Comparison of ENCODE assay signal across 9 cellular contexts in genomic region chr1:226990133-226990716, GRCh38. TPM values are rescaled to one million over a fixed set of nuclear protein-coding genes. Genes with fewer than 3 reads are reported as not detected.
DNase-seq lines count a peak whose midpoint lies in the region; ATAC-seq and TF ChIP-seq lines count a peak whose summit lies in the region.
"Had no signal": no experiment of that assay in that cellular context is flagged by ENCODE, and none has a peak within 500 bp of the region (broad histone marks: within the 10 kb centered on the region; RNA-seq: fewer than 3 reads in every experiment).

No MANE protein-coding gene starts in this region.

- H3K4me3 ChIP-seq in coronary artery = no peak overlapping the region
- H3K4me3 ChIP-seq in rectal smooth muscle tissue (ENCODE audit: low read length) = no peak overlapping the region

- peak overlapping the region; percentile 6 to 76 for H3K27ac ChIP-seq in coronary artery
- peak overlapping the region; percentile 4 for H3K27ac ChIP-seq in rectal smooth muscle tissue (ENCODE audit: low read depth, low read length)

- H3K4me1 ChIP-seq in rectal smooth muscle tissue (ENCODE audit: control insufficient read depth, insufficient read depth, low read length) = peaks cover 18% of the 10 kb centered on the region

- intact Hi-C loops in sciatic nerve (cut with DNase I) = no loop called here

- no peaks in the 10 kb centered on the region for H3K27me3 ChIP-seq in rectal smooth muscle tissue (ENCODE audit: control insufficient read depth, insufficient read depth, low read length)

- peak; percentile 58 for DNase-seq in T-helper 2 cell treated with Interferon-gamma antibody and Interleukin-4, amounts not matched to agents 5 μg/mL and 100 μg/mL, for 36 hours (ENCODE audit: low spot score)
- DNase-seq in coronary artery (ENCODE audit: low spot score) (no peak), sciatic nerve (ENCODE audit: low spot score) (no peak), endothelial cell (ENCODE audit: low spot score) (no peak), WTC11 (ENCODE audit: low spot score) (no peak)

- ATAC-seq in GM21825 (IDR thresholded peaks at IDR 0.05; ENCODE audit: unreplicated experiment) = peak; percentile 77
- no peak for ATAC-seq in sciatic nerve
- no peak for ATAC-seq in GM18517 (IDR thresholded peaks at IDR 0.05; ENCODE audit: unreplicated experiment)
- no peak for ATAC-seq in WTC11

- TF ChIP-seq CTCF in coronary artery (IDR thresholded peaks at IDR 0.05) (no peak), endothelial cell (IDR thresholded peaks at IDR 0.05; ENCODE audit: unreplicated experiment) (no peak), WTC11 (IDR thresholded peaks at IDR 0.05) (no peak)

- CTCF ChIA-PET in WTC11 (lab: Charles Lee) = no interaction called here

- no peaks in the 10 kb centered on the region for H3K27me3 Mint-ChIP-seq in T-helper 2 cell treated with Interferon-gamma antibody and Interleukin-4, amounts not matched to agents 5 μg/mL and 100 μg/mL, for 36 hours (ENCODE audit: low read depth)
- H3K27me3 Mint-ChIP-seq in endothelial cell (ENCODE audit: unreplicated experiment) (peaks cover 5% of the 10 kb centered on the region), WTC11 (ENCODE audit: low read depth) (no peaks in the 10 kb centered on the region)
- H3K27me3 Mint-ChIP-seq: IgD-negative memory B cell had no signal

- peaks cover 11% of the 10 kb centered on the region for H3K36me3 Mint-ChIP-seq in T-helper 2 cell treated with Interferon-gamma antibody and Interleukin-4, amounts not matched to agents 5 μg/mL and 100 μg/mL, for 36 hours (ENCODE audit: low read depth)
- H3K36me3 Mint-ChIP-seq in endothelial cell (ENCODE audit: low read depth, unreplicated experiment) (peaks cover 27% of the 10 kb centered on the region), WTC11 (peaks cover 20% of the 10 kb centered on the region)

- H3K4me3 Mint-ChIP-seq in T-helper 2 cell treated with Interferon-gamma antibody and Interleukin-4, amounts not matched to agents 5 μg/mL and 100 μg/mL, for 36 hours = no peak overlapping the region
- H3K4me3 Mint-ChIP-seq in endothelial cell (ENCODE audit: unreplicated experiment) = no peak overlapping the region
- H3K4me3 Mint-ChIP-seq in WTC11 = no peak overlapping the region

- no peaks in the 10 kb centered on the region for H3K9me3 Mint-ChIP-seq in T-helper 2 cell treated with Interferon-gamma antibody and Interleukin-4, amounts not matched to agents 5 μg/mL and 100 μg/mL, for 36 hours
- H3K9me3 Mint-ChIP-seq in endothelial cell (ENCODE audit: unreplicated experiment) (no peaks in the 10 kb centered on the region), WTC11 (no peaks in the 10 kb centered on the region)

- H3K4me1 Mint-ChIP-seq in T-helper 2 cell treated with Interferon-gamma antibody and Interleukin-4, amounts not matched to agents 5 μg/mL and 100 μg/mL, for 36 hours (ENCODE audit: low read depth) = peaks cover 17% of the 10 kb centered on the region
- H3K4me1 Mint-ChIP-seq in endothelial cell (ENCODE audit: unreplicated experiment) = peaks cover 37% of the 10 kb centered on the region
- peaks cover 26% of the 10 kb centered on the region for H3K4me1 Mint-ChIP-seq in WTC11

- H3K36me3 ChIP-seq in rectal smooth muscle tissue (ENCODE audit: control insufficient read depth, insufficient read depth, low read length) = peaks cover 13% of the 10 kb centered on the region

- no peak overlapping the region for H3K9ac ChIP-seq in rectal smooth muscle tissue (ENCODE audit: low read length)

- peak overlapping the region; percentile 85 for H3K27ac Mint-ChIP-seq in T-helper 2 cell treated with Interferon-gamma antibody and Interleukin-4, amounts not matched to agents 5 μg/mL and 100 μg/mL, for 36 hours
- H3K27ac Mint-ChIP-seq in endothelial cell (ENCODE audit: unreplicated experiment) = no peak overlapping the region
- H3K27ac Mint-ChIP-seq in WTC11 = no peak overlapping the region

- POLR2A ChIA-PET in WTC11 (lab: Charles Lee) = no interaction called here

TF ChIP-seq in WTC11, 78 proteins besides CTCF, POLR2A, EP300 and RAD21:
- TF ChIP-seq FOXP4 (CRISPR knock-in tag; IDR thresholded peaks at IDR 0.05) (no peak), IRF2 (CRISPR knock-in tag; IDR thresholded peaks at IDR 0.05; ENCODE audit: borderline replicate concordance, low read depth) (no peak), NR1H2 (CRISPR knock-in tag; IDR thresholded peaks at IDR 0.05) (no peak)

RNA-seq across cellular contexts. Expression of gene COQ8A, which starts 50.1 kb away (rescaled TPM):
- 32.4 TPM for total RNA-seq in sciatic nerve
- 22.7 TPM for total RNA-seq in endothelial cell (ENCODE audit: unreplicated experiment)
- 39.4 to 41.1 TPM (median 40.8 TPM) in 3 replicates for total RNA-seq in WTC11 (2021)
